11 cellular contexts compared by ENCODE assay signal in genomic region chr14:51248041-51248987, GRCh38. TPM values are rescaled to one million over a fixed set of nuclear protein-coding genes. Genes with fewer than 3 reads are reported as not detected.
DNase-seq lines count a peak whose midpoint lies in the region; ATAC-seq and TF ChIP-seq lines count a peak whose summit lies in the region.
"Had no signal": no experiment of that assay in that cellular context is flagged by ENCODE, and none has a peak within 500 bp of the region (broad histone marks: within the 10 kb centered on the region; RNA-seq: fewer than 3 reads in every experiment).

No MANE protein-coding gene starts in this region.

- H3K9me2 ChIP-seq in OCI-LY7 (ENCODE audit: insufficient read depth, low read length): no peaks in the 10 kb centered on the region

- no peaks in the 10 kb centered on the region for H3K27me3 Mint-ChIP-seq in CD14-positive monocyte (ENCODE audit: low read depth in 3 of 3)
- H3K27me3 Mint-ChIP-seq: activated naive CD8-positive, alpha-beta T cell had no signal

- BruUV-seq in OCI-LY7 (replicated peaks; lab: Mats Ljungman, UMichigan) (no TSS peak), A673 (replicated peaks; lab: Mats Ljungman, UMichigan) (no TSS peak)

- H2AFZ ChIP-seq in OCI-LY7 (ENCODE audit: low read length): no peak overlapping the region

- H3K4me3 ChIP-seq in OCI-LY7 (ENCODE audit: low read depth, low read length, poor library complexity, severe bottlenecking): no peak overlapping the region
- no peak overlapping the region for H3K4me3 ChIP-seq in MG63
- no peak overlapping the region for H3K4me3 ChIP-seq in A673 (ENCODE audit: low read depth, low read length, poor library complexity, severe bottlenecking)
- H3K4me3 ChIP-seq: BLaER1 treated with 17β-estradiol and CSF1 and Interleukin-3, amounts not matched to agents 10 nM and 100 nM had no signal

- peaks cover 13% of the 10 kb centered on the region for H3K4me1 Mint-ChIP-seq in CD14-positive monocyte

- H3K4me1 ChIP-seq in OCI-LY7 (ENCODE audit: insufficient read depth, low read length, poor library complexity, severe bottlenecking) (peaks cover 28% of the 10 kb centered on the region), A673 (ENCODE audit: insufficient read depth, low read length, poor library complexity, severe bottlenecking) (no peaks in the 10 kb centered on the region)

- H3K36me3 ChIP-seq in OCI-LY7 (ENCODE audit: insufficient read depth, low read length): peaks cover 98% of the 10 kb centered on the region
- H3K36me3 ChIP-seq in MG63: peaks cover 22% of the 10 kb centered on the region
- peaks cover 88% of the 10 kb centered on the region for H3K36me3 ChIP-seq in A673 (ENCODE audit: insufficient read depth, low read length, poor library complexity, severe bottlenecking)

- intact Hi-C loops in CD14-positive monocyte (cut with micrococcal nuclease): no loop called here
- intact Hi-C loops in OCI-LY7 (cut with micrococcal nuclease; ENCODE audit: unreplicated experiment): loop anchor here (10.0 kb wide), 1 partner anchor 454 kb away; no protein-coding TSS in a partner anchor
- intact Hi-C loops in A673 (cut with micrococcal nuclease; ENCODE audit: unreplicated experiment): no loop called here

- H4K20me1 ChIP-seq in OCI-LY7 (ENCODE audit: insufficient read depth, low read length): peaks cover 13% of the 10 kb centered on the region; the same call in 1 of the 2 replicates

- peak; percentile 91 for ATAC-seq in HG02884 (IDR thresholded peaks at IDR 0.05; ENCODE audit: unreplicated experiment)
- ATAC-seq: HCT116 had no signal

- H3K9me3 ChIP-seq in OCI-LY7 (ENCODE audit: low read length): no peaks in the 10 kb centered on the region
- no peaks in the 10 kb centered on the region for H3K9me3 ChIP-seq in MG63
- H3K9me3 ChIP-seq in A673 (ENCODE audit: low read depth, low read length, poor library complexity, severe bottlenecking): no peaks in the 10 kb centered on the region

- H3K27me3 ChIP-seq in MG63: no peaks in the 10 kb centered on the region
- H3K27me3 ChIP-seq in A673 (replicated peaks; ENCODE audit: insufficient read depth, low read depth, low read length, poor library complexity): no peaks in the 10 kb centered on the region
- H3K27me3 ChIP-seq: BLaER1 treated with 17β-estradiol and CSF1 and Interleukin-3, amounts not matched to agents 10 nM and 100 nM had no signal

- H3K4me2 ChIP-seq in OCI-LY7 (ENCODE audit: low read length): peak overlapping the region; percentile 46

- DNase-seq in CD14-positive monocyte (ENCODE audit: low spot score) (no peak), GM19240 (ENCODE audit: insufficient read length, low spot score) (peak; percentile 6), OCI-LY7 (ENCODE audit: low spot score) (peak; percentile 37), dedifferentiated amniotic fluid mesenchymal stem cell (ENCODE audit: extremely low spot score) (no peak), MG63 (no peak), A673 (ENCODE audit: low spot score) (no peak)
- no peak for DNase-seq in activated T-cell treated with anti-CD3 and anti-CD28 coated beads, Interleukin-2, amount 50 U/mL, for 1 hour

- peak overlapping the region; percentile 62 for H3K27ac ChIP-seq in OCI-LY7 (ENCODE audit: low read depth, low read length, poor library complexity, severe bottlenecking)
- no peak overlapping the region for H3K27ac ChIP-seq in A673 (ENCODE audit: low read depth, low read length, poor library complexity, severe bottlenecking)

- peak overlapping the region in 6 of 7 donors; percentile 15 to 84 (median 64) for H3K27ac Mint-ChIP-seq in CD14-positive monocyte
- H3K27ac Mint-ChIP-seq: activated naive CD8-positive, alpha-beta T cell had no signal

- POLR2A ChIA-PET in OCI-LY7 (lab: Charles Lee): interaction anchor here (0.5 to 1.3 kb wide), 5 partner anchors 10 to 1304 kb away, joined by 3 to 7 read pairs (median 3); partner anchors contain the start of gene GPR137C
- POLR2A ChIA-PET in A673 (lab: Charles Lee; ENCODE audit: low non-redundant PET): no interaction called here

- H3K79me2 ChIP-seq in OCI-LY7 (ENCODE audit: insufficient read depth, low read depth, low read length): peaks cover 48% of the 10 kb centered on the region

- TF ChIP-seq CTCF in CD14-positive monocyte (IDR thresholded peaks at IDR 0.05): no peak
- no peak for TF ChIP-seq CTCF in OCI-LY7 (conservative IDR thresholded peaks at IDR 0.05; ENCODE audit: low read length)
- no peak for TF ChIP-seq CTCF in A673 (conservative IDR thresholded peaks at IDR 0.05; ENCODE audit: low read depth, low read length)

- H3K4me3 Mint-ChIP-seq in CD14-positive monocyte: no peak overlapping the region
- H3K4me3 Mint-ChIP-seq: activated naive CD8-positive, alpha-beta T cell had no signal

- H3K36me3 Mint-ChIP-seq in CD14-positive monocyte: peaks cover 63 to 68% of the 10 kb centered on the region in 2 donors

- no peaks in the 10 kb centered on the region for H3K9me3 Mint-ChIP-seq in CD14-positive monocyte

- CTCF ChIA-PET in OCI-LY7 (lab: Charles Lee; ENCODE audit: unreplicated experiment): no interaction called here
- CTCF ChIA-PET in A673 (lab: Charles Lee): no interaction called here

RNA-seq across cellular contexts. Expression of gene TMX1, which starts 8.3 kb away (rescaled TPM):
- 10 to 100 TPM; 62.6 to 76.8 TPM for polyA plus RNA-seq in CD14-positive monocyte
- total RNA-seq in OCI-LY7 (2014; rRNA removed; shearing (Covaris generic)): 33.6 and 34.3 TPM in 2 replicates
- 49.8 and 59.0 TPM in 2 replicates for total RNA-seq in OCI-LY7 (2022)
- 31.8 and 49.6 TPM in 2 replicates for total RNA-seq in MG63 (2014; rRNA removed; shearing (Covaris generic); ENCODE audit: low replicate concordance)
- total RNA-seq in A673 (2021): 57.0 and 60.1 TPM in 2 replicates

Comparison
In these comparisons a context has a peak if more than half of its experiments do, and no peak if none do; other contexts are left out.
1. DNase-seq: peak in GM19240 (single experiment) and OCI-LY7 (single experiment); none in CD14-positive monocyte (single experiment), dedifferentiated amniotic fluid mesenchymal stem cell (single experiment), MG63 (single experiment), A673 (single experiment) and activated T-cell treated with anti-CD3 and anti-CD28 coated beads, Interleukin-2, amount 50 U/mL, for 1 hour (single experiment).